ENCODE assay signal across 8 cellular contexts in the genomic region with DNA sequence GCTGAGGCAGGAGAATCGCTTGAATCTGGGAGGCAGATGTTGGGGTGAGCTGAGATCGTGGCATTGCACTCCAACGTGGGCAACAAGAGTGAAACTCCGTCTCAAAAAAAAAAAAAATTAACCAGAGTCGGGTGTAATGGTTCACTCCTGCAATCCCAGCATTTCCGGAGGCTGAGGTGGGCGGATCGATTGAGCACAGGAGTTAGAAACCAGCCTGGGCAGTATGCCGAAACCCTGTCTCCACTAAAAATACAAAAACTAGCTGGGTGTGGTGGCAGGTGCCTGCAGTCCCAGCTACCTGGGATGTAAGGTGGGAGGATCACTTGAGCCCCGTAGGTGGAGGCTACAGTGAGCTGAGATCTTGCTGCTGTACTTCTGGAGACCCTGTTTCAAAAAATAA. TPM values are rescaled to one million over a fixed set of nuclear protein-coding genes. Genes with fewer than 3 reads are reported as not detected.
DNase-seq lines count a peak whose midpoint lies in the region; ATAC-seq and TF ChIP-seq lines count a peak whose summit lies in the region.

No MANE protein-coding gene starts in this region.

- intact Hi-C loops in CD14-positive monocyte (cut with micrococcal nuclease): loop anchor here in 1 of 2 donors (10.0 kb wide), 2 partner anchors 80 to 1240 kb away; partner anchors contain the start of gene L3MBTL2
- intact Hi-C loops in naive thymus-derived CD4-positive, alpha-beta T cell (cut with micrococcal nuclease): loop anchor here in 1 of 2 donors (10.0 kb wide), 1 partner anchor 1760 kb away; the partner anchor contains the start of gene ATF4

- peaks cover 54% of the 10 kb centered on the region for H3K36me3 ChIP-seq in KOPT-K1 (ENCODE audit: insufficient read depth, low read length)
- peaks cover 3 to 28% (median 6%) of the 10 kb centered on the region in 3 experiments for H3K36me3 ChIP-seq in naive thymus-derived CD4-positive, alpha-beta T cell (ENCODE audit: control insufficient read depth in 2 of 3, insufficient read depth in 3 of 3, low read length in 3 of 3)

- ATAC-seq in naive thymus-derived CD4-positive, alpha-beta T cell: no peak
- no peak for ATAC-seq in GM18505 (IDR thresholded peaks at IDR 0.05; ENCODE audit: unreplicated experiment)
- ATAC-seq in HG02678 (IDR thresholded peaks at IDR 0.05; ENCODE audit: unreplicated experiment): no peak

- no peak for TF ChIP-seq POLR2A in GM18505 (IDR thresholded peaks at IDR 0.05; ENCODE audit: borderline replicate concordance, extremely low read depth, insufficient read depth, insufficient read length)

- H3K27me3 ChIP-seq in naive thymus-derived CD4-positive, alpha-beta T cell (ENCODE audit: control insufficient read depth in 2 of 2, insufficient read depth in 2 of 2, low read length in 2 of 2): no peaks in the 10 kb centered on the region

- H3K36me3 Mint-ChIP-seq in CD14-positive monocyte (peaks cover 27 to 39% of the 10 kb centered on the region in 2 donors), brain (peaks cover 26% of the 10 kb centered on the region)
- H3K36me3 Mint-ChIP-seq in naive thymus-derived CD4-positive, alpha-beta T cell: peaks cover 0 to 12% (median 9%) of the 10 kb centered on the region in 5 donors

- H3K27ac Mint-ChIP-seq in CD14-positive monocyte (peak overlapping the region in 4 of 7 donors; percentile 21 to 90 (median 76)), brain (peak overlapping the region in 2 of 5 experiments; percentile 94 to 96)
- H3K27ac Mint-ChIP-seq in naive thymus-derived CD4-positive, alpha-beta T cell: peak overlapping the region in 8 of 9 donors; percentile 17 to 99 (median 98)

- no peak overlapping the region for H3K4me3 ChIP-seq in naive thymus-derived CD4-positive, alpha-beta T cell (ENCODE audit: low read length)

- H3K4me3 Mint-ChIP-seq in CD14-positive monocyte (no peak overlapping the region), brain (peak overlapping the region; percentile 92 to 99 (median 95))
- H3K4me3 Mint-ChIP-seq in naive thymus-derived CD4-positive, alpha-beta T cell: peak overlapping the region; percentile 48 to 99 (median 95)

- peaks cover 10 to 15% of the 10 kb centered on the region in 2 donors for H3K4me1 ChIP-seq in naive thymus-derived CD4-positive, alpha-beta T cell (ENCODE audit: control insufficient read depth in 2 of 2, insufficient read depth in 2 of 2, low read length in 2 of 2)

- CTCF ChIA-PET in naive thymus-derived CD4-positive, alpha-beta T cell (lab: Charles Lee): no interaction called here

- DNase-seq in CD14-positive monocyte (ENCODE audit: low spot score) (no peak), EL (no peak), cortex of kidney (lab: John Stamatoyannopoulos, UW) (no peak)
- no peak for DNase-seq in naive thymus-derived CD4-positive, alpha-beta T cell

- H3K27me3 Mint-ChIP-seq in CD14-positive monocyte (ENCODE audit: low read depth in 3 of 3) (peaks cover 0 to 2% (median 0%) of the 10 kb centered on the region in 3 donors), brain (peaks cover 3% of the 10 kb centered on the region)
- no peaks in the 10 kb centered on the region for H3K27me3 Mint-ChIP-seq in naive thymus-derived CD4-positive, alpha-beta T cell

- no peaks in the 10 kb centered on the region for H3K9me3 ChIP-seq in KOPT-K1 (ENCODE audit: insufficient read depth, low read length, poor library complexity, severe bottlenecking)
- H3K9me3 ChIP-seq in naive thymus-derived CD4-positive, alpha-beta T cell (ENCODE audit: control insufficient read depth in 2 of 3, low read length in 3 of 3): no peaks in the 10 kb centered on the region

- no peaks in the 10 kb centered on the region for H3K9me3 Mint-ChIP-seq in CD14-positive monocyte
- peaks cover 0 to 3% (median 0%) of the 10 kb centered on the region in 5 experiments for H3K9me3 Mint-ChIP-seq in brain
- peaks cover 0 to 3% (median 0%) of the 10 kb centered on the region in 11 donors for H3K9me3 Mint-ChIP-seq in naive thymus-derived CD4-positive, alpha-beta T cell

- TF ChIP-seq CTCF in CD14-positive monocyte (IDR thresholded peaks at IDR 0.05) (no peak), brain (conservative IDR thresholded peaks at IDR 0.05) (no peak)

- POLR2A ChIA-PET in naive thymus-derived CD4-positive, alpha-beta T cell (lab: Charles Lee): interaction anchor here (0.7 to 3.7 kb wide), 3 partner anchors 18 to 416 kb away, joined by 3 to 60 read pairs (median 17); partner anchors contain the start of gene ZC3H7B

- H3K4me1 Mint-ChIP-seq in CD14-positive monocyte (peaks cover 32% of the 10 kb centered on the region), brain (peaks cover 26% of the 10 kb centered on the region)
- peaks cover 21 to 53% (median 46%) of the 10 kb centered on the region in 7 donors for H3K4me1 Mint-ChIP-seq in naive thymus-derived CD4-positive, alpha-beta T cell

- peak overlapping the region; percentile 82 for H3K27ac ChIP-seq in KOPT-K1 (ENCODE audit: low read depth, low read length, poor library complexity, severe bottlenecking)
- peak overlapping the region; percentile 99 for H3K27ac ChIP-seq in naive thymus-derived CD4-positive, alpha-beta T cell (ENCODE audit: low read depth, low read length)

RNA-seq across cellular contexts. Expression of gene RANGAP1, which starts 1.5 kb away (rescaled TPM):
- polyA plus RNA-seq in CD14-positive monocyte: 1 to 10 TPM; 8.3 to 8.5 TPM
- 160 TPM for polyA plus RNA-seq in brain (ENCODE audit: insufficient read depth, low read depth, low replicate concordance)
- total RNA-seq in naive thymus-derived CD4-positive, alpha-beta T cell: 100 to 1,000 TPM in 1 of 5 experiments, 10 to 100 TPM in 4; 60.7 to 122 (median 72.4) TPM
- polyA plus RNA-seq in naive thymus-derived CD4-positive, alpha-beta T cell: 10 to 100 TPM; 22.8 to 40.6 TPM

RNA-seq across cellular contexts. Expression of gene ZC3H7B, which starts 16.9 kb away (rescaled TPM):
- polyA plus RNA-seq in CD14-positive monocyte: under 1 TPM; 0.31 to 0.49 TPM
- polyA plus RNA-seq in brain (ENCODE audit: insufficient read depth, low read depth, low replicate concordance): 80.8 TPM
- 10 to 100 TPM; 36.9 to 65.9 (median 42.7) TPM for total RNA-seq in naive thymus-derived CD4-positive, alpha-beta T cell
- 1 to 10 TPM; 1.7 to 2.7 TPM for polyA plus RNA-seq in naive thymus-derived CD4-positive, alpha-beta T cell

RNA-seq across cellular contexts. Expression of gene CHADL, which starts 43.7 kb away (rescaled TPM):
- under 1 TPM; 0.27 to 0.35 TPM for polyA plus RNA-seq in CD14-positive monocyte
- polyA plus RNA-seq in brain (ENCODE audit: insufficient read depth, low read depth, low replicate concordance): 36.5 TPM
- total RNA-seq in naive thymus-derived CD4-positive, alpha-beta T cell: 1 to 10 TPM in 2 of 5 experiments, under 1 TPM in 3; 0.31 to 1.8 (median 0.94) TPM
- polyA plus RNA-seq in naive thymus-derived CD4-positive, alpha-beta T cell: under 1 TPM; 0.60 to 0.89 TPM

Comparison
In these comparisons a context has a peak if more than half of its experiments do, and no peak if none do; other contexts are left out.
1. H3K4me3 Mint-ChIP-seq: peak in brain (5 of 5) and naive thymus-derived CD4-positive, alpha-beta T cell (10 of 10); none in CD14-positive monocyte (0 of 2).
2. RNA of gene ZC3H7B, which starts 16.9 kb away (polyA plus RNA-seq): 80.8 TPM in brain (single experiment); 1.7 to 2.7 TPM in naive thymus-derived CD4-positive, alpha-beta T cell and 0.31 to 0.49 TPM in CD14-positive monocyte; every median in the first group is over 10 times any median in the second.
3. RNA of gene CHADL, which starts 43.7 kb away (polyA plus RNA-seq): 36.5 TPM in brain (single experiment); 0.60 to 0.89 TPM in naive thymus-derived CD4-positive, alpha-beta T cell and 0.27 to 0.35 TPM in CD14-positive monocyte; every median in the first group is over 10 times any median in the second.